ENCODE assay signal across 23 cellular contexts in genomic region chr14:59510001-59510400, GRCh38.
"Had no signal": no experiment of that assay in that cellular context is flagged by ENCODE, and none has a peak within 500 bp of the region (broad histone marks: within the 10 kb centered on the region; RNA-seq: fewer than 3 reads in every experiment).

No MANE protein-coding gene starts in this region.

- FAIRE-seq: islet of Langerhans, kidney, pancreas, small intestine had no signal

- DNase-seq: hippocampal formation; kidney; left colon; left lung; lower lobe of right lung; mammary epithelial cell; mesenchymal stem cell; naive thymus-derived CD8-positive, alpha-beta T cell; pancreas; posterior cingulate gyrus; retina; right cardiac atrium; small intestine; spleen; stimulated activated CD4-positive, alpha-beta T cell treated with anti-CD3 and anti-CD28 coated beads, Interleukin-4, amount 100 ng/mL, for 24 hours; stimulated activated CD8-positive, alpha-beta memory T cell treated with anti-CD3 and anti-CD28 coated beads, Interleukin-4, amount 100 ng/mL, for 48 hours; stimulated activated naive CD4-positive, alpha-beta T cell treated with Interleukin-2 at 50 U/mL for 16 hours; stimulated activated naive CD8-positive, alpha-beta T cell treated with anti-CD3 and anti-CD28 coated beads, Interleukin-15, amount 100 ng/mL, for 72 hours; substantia nigra; uterus had no signal

- ATAC-seq: left colon; left lung; lower lobe of right lung; naive thymus-derived CD8-positive, alpha-beta T cell; pancreas; right cardiac atrium; sciatic nerve; stimulated activated memory B cell treated with anti-CD40 and anti-IgM and Interleukin-4, amounts not matched to agents 10 μg/mL and 1 μg/mL and 100 μg/mL, for 72 hours; stimulated activated naive CD8-positive, alpha-beta T cell treated with anti-CD3 and anti-CD28 coated beads, Interleukin-15, amount 100 ng/mL, for 72 hours had no signal
